In the genomic region with DNA sequence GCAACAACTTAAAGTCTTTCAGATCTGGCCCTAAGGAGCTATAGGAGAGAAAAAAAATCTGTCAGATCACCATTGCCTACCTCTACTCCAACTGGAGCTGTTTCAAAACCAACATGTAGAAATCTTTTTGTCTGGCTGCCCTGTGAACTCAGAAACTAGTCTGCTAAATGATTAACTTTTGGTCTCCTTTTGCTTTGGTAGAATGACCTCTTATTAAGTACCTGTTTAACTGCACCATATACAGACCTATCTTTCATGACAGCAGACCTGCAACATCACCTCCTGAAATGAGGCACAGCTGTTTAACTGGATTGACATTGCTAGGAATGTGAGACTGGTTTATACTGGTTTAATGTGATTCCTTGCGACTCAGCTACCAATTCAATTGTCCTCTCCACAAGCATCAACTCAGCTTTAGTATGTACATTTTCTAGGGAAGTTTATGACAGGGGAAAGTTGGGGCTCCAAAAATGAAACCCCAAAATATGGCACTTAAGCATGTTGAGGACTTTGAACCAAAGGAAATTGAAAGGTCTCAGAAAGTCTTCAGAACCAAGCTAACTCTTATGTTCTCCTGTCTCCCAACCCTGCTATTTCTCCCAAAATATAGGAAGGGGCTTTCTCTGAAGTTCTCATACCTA, we compare ENCODE assay signal across 29 cellular contexts. TPM values are rescaled to one million over a fixed set of nuclear protein-coding genes. Genes with fewer than 3 reads are reported as not detected.
DNase-seq lines count a peak whose midpoint lies in the region; ATAC-seq and TF ChIP-seq lines count a peak whose summit lies in the region.
"Had no signal": no experiment of that assay in that cellular context is flagged by ENCODE, and none has a peak within 500 bp of the region (broad histone marks: within the 10 kb centered on the region; RNA-seq: fewer than 3 reads in every experiment).

No MANE protein-coding gene starts in this region.

- ATAC-seq in GM19043 (IDR thresholded peaks at IDR 0.05; ENCODE audit: low read depth, unreplicated experiment) (peak; percentile 53), left ventricle myocardium superior (no peak)
- ATAC-seq: activated naive CD8-positive, alpha-beta T cell treated with anti-CD3 and anti-CD28 coated beads, Interleukin-2, amount 50 U/mL, for 24 hours; left cardiac atrium; Right ventricle myocardium inferior; WTC11 had no signal

- in situ Hi-C loops in KBM-7 (cut with MboI; ENCODE audit: low pct_unique_long_range_greater_than_20kb, low sequenced_read_pairs), result no loop called here

- DNase-seq in kidney glomerular epithelial cell (lab: John Stamatoyannopoulos, UW) (peak; percentile 74), renal cortical epithelial cell (ENCODE audit: low read depth) (peak; percentile 94), left ventricle myocardium superior (no peak), KBM-7 (no peak), NCI-H1436 (lab: John Stamatoyannopoulos, UW) (no peak), T1000 (lab: John Stamatoyannopoulos, UW) (no peak)
- DNase-seq: activated naive CD8-positive, alpha-beta T cell treated with anti-CD3 and anti-CD28 coated beads, Interleukin-2, amount 50 U/mL, for 24 hours; AML-193; dorsolateral prefrontal cortex; GF-D8; hippocampal formation; left cardiac atrium; NCI-H1694 treated with DMSO at 0.1 percent for 48 hours; NCI-H446 treated with DMSO at 0.1 percent for 48 hours; ovary; stimulated activated CD4-positive, alpha-beta T cell treated with anti-CD3 and anti-CD28 coated beads, Interleukin-4, amount 100 ng/mL, for 4 hours; stimulated activated CD8-positive, alpha-beta memory T cell treated with anti-CD3 and anti-CD28 coated beads, Interleukin-4, amount 100 ng/mL, for 48 hours had no signal

- intact Hi-C loops in left ventricle myocardium superior (cut with micrococcal nuclease), result no loop called here

- TF ChIP-seq CTCF in VCaP (conservative IDR thresholded peaks at IDR 0.05), result no peak

- H3K27ac ChIP-seq in VCaP, result peak overlapping the region; percentile 82
- H3K27ac ChIP-seq: cardiac muscle cell, dorsolateral prefrontal cortex, ovary, skin epidermis, thoracic aorta had no signal

RNA-seq across cellular contexts. Expression of a gene that starts 1.8 kb away (rescaled TPM):
- not detected in 2 replicates for total RNA-seq in renal cortical epithelial cell
- not detected for total RNA-seq in left ventricle myocardium superior
- total RNA-seq: activated CD8-positive, alpha-beta memory T cell treated with anti-CD3 and anti-CD28 coated beads for 36 hours; activated T-helper 1 cell treated with anti-CD3 and anti-CD28 coated beads, Interleukin-12 subunit alpha, Interleukin-12 subunit beta, Interleukin-2, Interleukin-4 antibody, amounts not matched to agents 30 ng/mL and 10 ng/mL and 1 ng/mL, durations not matched to agents 14 hours and 24 hours and 36 hours; cardiac muscle cell; HT1080; M059J; Right ventricle myocardium inferior; WTC11 had no signal

RNA-seq across cellular contexts. Expression of a gene that starts 45.7 kb away (rescaled TPM):
- total RNA-seq in renal cortical epithelial cell (0.69 TPM in 1 of 2 replicates, not detected in the other), left ventricle myocardium superior (not detected)
- total RNA-seq: activated CD8-positive, alpha-beta memory T cell treated with anti-CD3 and anti-CD28 coated beads for 36 hours; activated T-helper 1 cell treated with anti-CD3 and anti-CD28 coated beads, Interleukin-12 subunit alpha, Interleukin-12 subunit beta, Interleukin-2, Interleukin-4 antibody, amounts not matched to agents 30 ng/mL and 10 ng/mL and 1 ng/mL, durations not matched to agents 14 hours and 24 hours and 36 hours; cardiac muscle cell; Right ventricle myocardium inferior; T-helper 1 cell treated with Interleukin-12 subunit alpha and Interleukin-12 subunit beta and Interleukin-4 antibody, amounts not matched to agents 30 ng/mL and 1 ng/mL, for 36 hours; thoracic aorta had no signal

RNA-seq across cellular contexts. Expression of a gene that starts 47.2 kb away (rescaled TPM):
- 0.15 TPM in 1 of 2 replicates, not detected in the other for total RNA-seq in renal cortical epithelial cell
- total RNA-seq in left ventricle myocardium superior, result not detected
- total RNA-seq: activated CD8-positive, alpha-beta memory T cell treated with anti-CD3 and anti-CD28 coated beads for 36 hours; cardiac muscle cell; HT1080; M059J; Right ventricle myocardium inferior had no signal

Comparison
In these comparisons a context has a peak if more than half of its experiments do, and no peak if none do; other contexts are left out.
1. DNase-seq: peak in kidney glomerular epithelial cell (single experiment) and renal cortical epithelial cell (single experiment); none in left ventricle myocardium superior (single experiment), KBM-7 (single experiment), NCI-H1436 (single experiment) and T1000 (single experiment).